Comparison of ENCODE assay signal across 14 cellular contexts in the genomic region with DNA sequence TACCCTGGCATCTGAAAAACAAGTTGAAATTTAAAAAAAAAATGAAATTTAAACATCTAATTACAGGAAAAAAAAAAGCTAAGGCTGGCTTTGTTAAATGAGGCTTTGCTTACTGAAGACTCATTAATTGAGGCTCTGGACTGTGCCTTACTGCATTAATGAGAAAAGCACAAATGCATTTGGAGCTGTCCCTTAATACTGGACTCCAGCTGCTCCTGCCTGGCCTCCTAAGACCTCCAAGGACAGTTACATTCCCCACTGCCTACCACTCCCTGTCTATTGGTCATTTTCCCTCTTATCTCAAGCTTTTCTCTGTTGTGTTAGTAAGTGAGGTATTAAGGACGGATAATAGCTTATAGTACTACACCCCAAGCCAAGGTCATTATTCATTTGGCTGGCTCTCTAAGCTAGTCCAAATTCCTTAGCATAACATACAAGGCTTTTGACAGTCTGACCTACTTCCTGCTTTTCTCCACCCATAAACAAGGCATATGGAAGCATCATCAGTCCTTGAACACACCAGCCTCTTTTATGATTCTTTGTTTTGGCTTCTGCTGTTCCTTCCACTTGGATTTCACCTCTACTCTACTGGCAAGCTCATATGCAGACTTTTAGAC.
DNase-seq lines count a peak whose midpoint lies in the region; ATAC-seq and TF ChIP-seq lines count a peak whose summit lies in the region.
"Had no signal": no experiment of that assay in that cellular context is flagged by ENCODE, and none has a peak within 500 bp of the region (broad histone marks: within the 10 kb centered on the region; RNA-seq: fewer than 3 reads in every experiment).

No MANE protein-coding gene starts in this region.

- H4K20me1 ChIP-seq in fibroblast of lung (ENCODE audit: control insufficient read depth, extremely low read depth, insufficient read depth, low read length) = no peaks in the 10 kb centered on the region

- H3K4me3 Mint-ChIP-seq in memory B cell = no peak overlapping the region
- no peak overlapping the region for H3K4me3 Mint-ChIP-seq in natural killer cell treated with Interleukin-12 subunit alpha and Interleukin-12 subunit beta and Interleukin-15 and Interleukin-18, amount 100 ng/mL, for 72 hours
- H3K4me3 Mint-ChIP-seq: CD4-positive, alpha-beta memory T cell; stimulated activated naive B cell treated with anti-CD40 and anti-IgM and Interleukin-4, amounts not matched to agents 10 μg/mL and 1 μg/mL and 100 μg/mL, for 72 hours had no signal

- H3K9me3 ChIP-seq in fibroblast of lung (ENCODE audit: control insufficient read depth, insufficient read depth, low read depth, low read length) (no peaks in the 10 kb centered on the region), uterus (no peaks in the 10 kb centered on the region)

- H3K27me3 ChIP-seq in fibroblast of lung (ENCODE audit: control insufficient read depth, insufficient read depth, low read length) = no peaks in the 10 kb centered on the region
- H3K27me3 ChIP-seq in uterus = no peaks in the 10 kb centered on the region

- H3K36me3 Mint-ChIP-seq in memory B cell = peaks cover 38% of the 10 kb centered on the region
- H3K36me3 Mint-ChIP-seq in natural killer cell treated with Interleukin-12 subunit alpha and Interleukin-12 subunit beta and Interleukin-15 and Interleukin-18, amount 100 ng/mL, for 72 hours = no peaks in the 10 kb centered on the region

- H3K9me3 Mint-ChIP-seq in memory B cell = peaks cover 2% of the 10 kb centered on the region
- H3K9me3 Mint-ChIP-seq in natural killer cell treated with Interleukin-12 subunit alpha and Interleukin-12 subunit beta and Interleukin-15 and Interleukin-18, amount 100 ng/mL, for 72 hours = no peaks in the 10 kb centered on the region

- no peak overlapping the region for H2AFZ ChIP-seq in fibroblast of lung (ENCODE audit: low read length)

- H3K27ac ChIP-seq in fibroblast of lung (ENCODE audit: insufficient read depth, low read length) = no peak overlapping the region
- H3K27ac ChIP-seq in uterus = peak overlapping the region; percentile 32 to 35

- DNase-seq in NCI-H226 (peak; percentile 70), fibroblast of lung (ENCODE audit: low read depth in 2 of 2) (peak; percentile 37 to 89), memory B cell (ENCODE audit: low spot score in 2 of 2) (no peak), uterus (no peak), iPS-NIHi11 (ENCODE audit: low spot score) (no peak), KG1 (lab: John Stamatoyannopoulos, UW) (no peak)
- no peak for DNase-seq in natural killer cell treated with Interleukin-12 subunit alpha and Interleukin-12 subunit beta and Interleukin-15 and Interleukin-18, amount 100 ng/mL, for 72 hours (ENCODE audit: low spot score)
- DNase-seq: CD4-positive, alpha-beta memory T cell; midbrain; NCI-H2081 treated with DMSO at 0.1 percent for 48 hours; NK-92 treated with Interleukin-12 subunit alpha and Interleukin-12 subunit beta, amount 100 ng/mL, for 24 hours; SHP77; stimulated activated naive B cell treated with anti-CD40 and anti-IgM and Interleukin-4, amounts not matched to agents 10 μg/mL and 1 μg/mL and 100 μg/mL, for 72 hours; T1000 had no signal

- H3K27ac Mint-ChIP-seq in memory B cell = peak overlapping the region; percentile 60
- H3K27ac Mint-ChIP-seq in natural killer cell treated with Interleukin-12 subunit alpha and Interleukin-12 subunit beta and Interleukin-15 and Interleukin-18, amount 100 ng/mL, for 72 hours = no peak overlapping the region
- H3K27ac Mint-ChIP-seq: stimulated activated naive B cell treated with anti-CD40 and anti-IgM and Interleukin-4, amounts not matched to agents 10 μg/mL and 1 μg/mL and 100 μg/mL, for 72 hours had no signal

- H3K4me2 ChIP-seq in fibroblast of lung (ENCODE audit: extremely low read depth, insufficient read depth, low read length) = no peak overlapping the region

- no peak overlapping the region for H3K9ac ChIP-seq in fibroblast of lung (ENCODE audit: insufficient read depth, low read length)

- no peak for TF ChIP-seq POLR2A in uterus (IDR thresholded peaks at IDR 0.05)

- peaks cover 4% of the 10 kb centered on the region for H3K4me1 Mint-ChIP-seq in memory B cell
- H3K4me1 Mint-ChIP-seq in natural killer cell treated with Interleukin-12 subunit alpha and Interleukin-12 subunit beta and Interleukin-15 and Interleukin-18, amount 100 ng/mL, for 72 hours (ENCODE audit: low read depth in 2 of 2) = no peaks in the 10 kb centered on the region
- H3K4me1 Mint-ChIP-seq: CD4-positive, alpha-beta memory T cell had no signal

- no peaks in the 10 kb centered on the region for H3K79me2 ChIP-seq in fibroblast of lung (ENCODE audit: control insufficient read depth, insufficient read depth, low read length)

- H3K36me3 ChIP-seq in fibroblast of lung (ENCODE audit: control insufficient read depth, insufficient read depth, low read length) (no peaks in the 10 kb centered on the region), uterus (no peaks in the 10 kb centered on the region)

- no peak for TF ChIP-seq CTCF in fibroblast of lung (conservative IDR thresholded peaks at IDR 0.05 in 1 of 2, IDR thresholded peaks at IDR 0.05 in 1 of 2; ENCODE audit: low read depth in 1 of 2, low read length in 2 of 2)
- no peak for TF ChIP-seq CTCF in uterus (IDR thresholded peaks at IDR 0.05)

- H3K27me3 Mint-ChIP-seq in memory B cell = no peaks in the 10 kb centered on the region
- H3K27me3 Mint-ChIP-seq in natural killer cell treated with Interleukin-12 subunit alpha and Interleukin-12 subunit beta and Interleukin-15 and Interleukin-18, amount 100 ng/mL, for 72 hours = peaks cover 0 to 2% of the 10 kb centered on the region in 2 donors
- H3K27me3 Mint-ChIP-seq: CD4-positive, alpha-beta memory T cell; stimulated activated naive B cell treated with anti-CD40 and anti-IgM and Interleukin-4, amounts not matched to agents 10 μg/mL and 1 μg/mL and 100 μg/mL, for 72 hours had no signal

- ATAC-seq in memory B cell (ENCODE audit: low read depth) = no peak
- ATAC-seq in natural killer cell treated with Interleukin-12 subunit alpha and Interleukin-12 subunit beta and Interleukin-15 and Interleukin-18, amount 100 ng/mL, for 72 hours = no peak
- ATAC-seq: stimulated activated naive B cell treated with anti-CD40 and anti-IgM and Interleukin-4, amounts not matched to agents 10 μg/mL and 1 μg/mL and 100 μg/mL, for 72 hours had no signal

- intact Hi-C loops in uterus (cut with DNase I; ENCODE audit: low total_unique reads) = no loop called here

- peaks cover 3% of the 10 kb centered on the region for H3K4me1 ChIP-seq in fibroblast of lung (ENCODE audit: control insufficient read depth, extremely low read depth, insufficient read depth, low read length)
- peaks cover 6 to 10% of the 10 kb centered on the region in 2 donors for H3K4me1 ChIP-seq in uterus

- H3K4me3 ChIP-seq in fibroblast of lung (replicated peaks in 1 of 4; ENCODE audit: control extremely low read depth in 1 of 4, insufficient read depth in 1 of 4, low read depth in 3 of 4, low read length in 4 of 4) = no peak overlapping the region
- H3K4me3 ChIP-seq in uterus = no peak overlapping the region

Comparison
In these comparisons a context has a peak if more than half of its experiments do, and no peak if none do; other contexts are left out.
1. DNase-seq: peak in NCI-H226 (single experiment) and fibroblast of lung (2 of 2); none in memory B cell (0 of 2), uterus (0 of 2), iPS-NIHi11 (single experiment), natural killer cell treated with Interleukin-12 subunit alpha and Interleukin-12 subunit beta and Interleukin-15 and Interleukin-18, amount 100 ng/mL, for 72 hours (single experiment) and KG1 (single experiment).